In the genomic region with DNA sequence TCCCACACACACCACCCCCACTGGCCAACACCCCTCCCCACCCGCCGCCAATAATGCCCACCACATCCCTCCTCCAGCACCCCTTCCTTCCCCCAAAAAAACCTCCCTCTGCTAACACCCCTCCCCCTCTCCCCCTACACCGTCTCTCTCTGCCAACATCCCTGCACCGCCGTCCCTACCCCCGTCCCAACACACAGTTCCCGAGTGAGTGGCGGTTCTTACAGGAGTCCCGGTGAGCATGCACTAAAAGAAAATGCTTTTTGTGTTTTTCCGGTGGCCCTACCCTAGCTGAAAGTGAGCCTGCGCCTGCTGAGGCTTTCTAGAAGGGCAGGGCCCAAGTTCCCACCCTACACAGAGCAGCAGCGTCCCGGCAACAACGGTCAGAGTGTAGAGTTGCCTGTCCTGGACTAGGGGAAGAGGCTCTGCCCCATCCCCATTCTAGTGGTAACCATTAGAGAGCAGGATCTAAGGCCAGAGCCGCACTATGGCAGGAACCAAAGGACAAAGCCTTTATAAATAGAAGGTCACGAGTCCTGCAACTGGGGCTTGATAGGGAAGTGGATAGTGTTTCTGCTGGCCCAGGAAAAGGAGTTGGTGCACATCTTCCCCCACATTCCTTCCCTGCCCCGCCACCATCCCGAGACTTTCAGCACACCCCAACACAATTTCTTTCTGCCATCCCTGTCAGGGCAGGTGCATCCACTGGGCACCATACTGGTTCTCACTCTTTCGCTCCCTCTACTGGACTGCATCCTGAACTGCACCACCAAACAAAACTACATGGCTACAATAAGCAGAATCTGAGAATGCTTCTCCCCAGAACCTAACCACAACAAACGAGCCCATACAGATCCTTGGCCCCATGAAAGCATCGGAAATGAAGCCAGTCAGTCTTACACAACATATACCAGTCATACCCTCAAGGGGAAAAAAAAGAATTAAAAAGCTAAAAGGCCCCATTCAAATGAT, we compare ENCODE assay signal across 8 cellular contexts.
DNase-seq lines count a peak whose midpoint lies in the region; ATAC-seq and TF ChIP-seq lines count a peak whose summit lies in the region.

No MANE protein-coding gene starts in this region.

- H3K4me3 Mint-ChIP-seq in activated naive CD8-positive, alpha-beta T cell treated with anti-CD3 and anti-CD28 coated beads, Interleukin-2, amount 50 U/mL, for 24 hours = no peak overlapping the region

- no peaks in the 10 kb centered on the region for H3K9me3 Mint-ChIP-seq in activated naive CD8-positive, alpha-beta T cell treated with anti-CD3 and anti-CD28 coated beads, Interleukin-2, amount 50 U/mL, for 24 hours

- intact Hi-C loops in aorta (cut with DNase I) = loop anchor here in 1 of 2 donors (10.0 kb wide), 1 partner anchor 208 kb away; no protein-coding TSS in a partner anchor

- 31 to 47% methylated on average over 21 of the region's 21 CpGs for WGBS in aorta, 2 donors

- peaks cover 11% of the 10 kb centered on the region for H3K4me1 Mint-ChIP-seq in activated naive CD8-positive, alpha-beta T cell treated with anti-CD3 and anti-CD28 coated beads, Interleukin-2, amount 50 U/mL, for 24 hours

- peaks cover 3% of the 10 kb centered on the region for H3K27me3 Mint-ChIP-seq in activated naive CD8-positive, alpha-beta T cell treated with anti-CD3 and anti-CD28 coated beads, Interleukin-2, amount 50 U/mL, for 24 hours

- no peaks in the 10 kb centered on the region for H3K36me3 ChIP-seq in Peyer's patch
- no peaks in the 10 kb centered on the region for H3K36me3 ChIP-seq in aorta (ENCODE audit: control insufficient read depth in 1 of 2, insufficient read depth in 2 of 2, low read length in 1 of 2)

- no peak overlapping the region for H3K27ac ChIP-seq in Peyer's patch
- H3K27ac ChIP-seq in aorta (ENCODE audit: low read depth in 1 of 2, low read length in 2 of 2) = no peak overlapping the region

- H3K4me3 ChIP-seq in Peyer's patch (no peak overlapping the region), aorta (ENCODE audit: low read length in 2 of 2) (no peak overlapping the region)

- ATAC-seq in GM18517 (IDR thresholded peaks at IDR 0.05; ENCODE audit: unreplicated experiment) (peak; percentile 98), HG03095 (IDR thresholded peaks at IDR 0.05; ENCODE audit: unreplicated experiment) (peak; percentile 81), aorta (ENCODE audit: low FRiP score) (peak; percentile 48)
- ATAC-seq in activated naive CD8-positive, alpha-beta T cell treated with anti-CD3 and anti-CD28 coated beads, Interleukin-2, amount 50 U/mL, for 24 hours = peak; percentile 24

- H3K4me1 ChIP-seq in Peyer's patch (no peaks in the 10 kb centered on the region), aorta (ENCODE audit: control insufficient read depth in 1 of 2, insufficient read depth in 2 of 2, low read length in 2 of 2) (no peaks in the 10 kb centered on the region)

- H3K27ac Mint-ChIP-seq in activated naive CD8-positive, alpha-beta T cell treated with anti-CD3 and anti-CD28 coated beads, Interleukin-2, amount 50 U/mL, for 24 hours = no peak overlapping the region

- no peaks in the 10 kb centered on the region for H3K36me3 Mint-ChIP-seq in activated naive CD8-positive, alpha-beta T cell treated with anti-CD3 and anti-CD28 coated beads, Interleukin-2, amount 50 U/mL, for 24 hours (ENCODE audit: low read depth)

- peak; percentile 4 for DNase-seq in COLO668 (lab: John Stamatoyannopoulos, UW; ENCODE audit: unreplicated experiment)
- peak in 2 of 3 donors; percentile 18 to 61 for DNase-seq in Peyer's patch
- peak; percentile 22 for DNase-seq in activated naive CD8-positive, alpha-beta T cell treated with anti-CD3 and anti-CD28 coated beads, Interleukin-2, amount 50 U/mL, for 24 hours
- peak; percentile 42 for DNase-seq in kidney tubule cell (ENCODE audit: low spot score)
- DNase-seq in aorta = no peak
- no peak for DNase-seq in HuH-7.5 (ENCODE audit: low spot score)

- no peak for TF ChIP-seq POLR2A in Peyer's patch (IDR thresholded peaks at IDR 0.05)

- TF ChIP-seq CTCF in Peyer's patch (IDR thresholded peaks at IDR 0.05) = peak in 4 of 6 experiments; percentile 32 to 52 (median 40)

- H3K9me3 ChIP-seq in Peyer's patch (no peaks in the 10 kb centered on the region), aorta (ENCODE audit: control insufficient read depth, low read length) (no peaks in the 10 kb centered on the region)

- H3K27me3 ChIP-seq in Peyer's patch (no peaks in the 10 kb centered on the region), aorta (ENCODE audit: control insufficient read depth in 1 of 2, insufficient read depth in 2 of 2, low read length in 1 of 2) (no peaks in the 10 kb centered on the region)

Comparison
In these comparisons a context has a peak if more than half of its experiments do, and no peak if none do; other contexts are left out.
1. DNase-seq: peak in COLO668 (single experiment), Peyer's patch (2 of 3), activated naive CD8-positive, alpha-beta T cell treated with anti-CD3 and anti-CD28 coated beads, Interleukin-2, amount 50 U/mL, for 24 hours (single experiment) and kidney tubule cell (single experiment); none in aorta (0 of 2) and HuH-7.5 (single experiment).
2. ATAC-seq: peak in every context shown above with its lines; median percentile 98 in GM18517; 81 in HG03095; 48 in aorta; 24 in activated naive CD8-positive, alpha-beta T cell treated with anti-CD3 and anti-CD28 coated beads, Interleukin-2, amount 50 U/mL, for 24 hours.